19 cellular contexts compared by ENCODE assay signal in genomic region chr3:129561619-129562248, GRCh38. TPM values are rescaled to one million over a fixed set of nuclear protein-coding genes. Genes with fewer than 3 reads are reported as not detected.
A peak's percentile ranks its signal among the peaks of the same experiment; 100 is the strongest.
DNase-seq lines count a peak whose midpoint lies in the region; ATAC-seq and TF ChIP-seq lines count a peak whose summit lies in the region.
"Had no signal": no experiment of that assay in that cellular context is flagged by ENCODE, and none has a peak within 500 bp of the region (broad histone marks: within the 10 kb centered on the region; RNA-seq: fewer than 3 reads in every experiment).

No MANE protein-coding gene starts in this region.

- TF ChIP-seq POLR2A in tibial nerve (IDR thresholded peaks at IDR 0.05): no peak

- H3K9ac ChIP-seq in duodenal mucosa (ENCODE audit: low read depth in 1 of 2, low read length in 2 of 2): no peak overlapping the region

- H2AFZ ChIP-seq in osteoblast (ENCODE audit: low read length): no peak overlapping the region

- H3K4me1 ChIP-seq in duodenal mucosa (ENCODE audit: control insufficient read depth in 1 of 2, insufficient read depth in 2 of 2, low read length in 2 of 2) (peaks cover 7 to 19% of the 10 kb centered on the region in 2 donors), osteoblast (ENCODE audit: insufficient read depth, low read length) (peaks cover 35% of the 10 kb centered on the region), tibial nerve (peaks cover 0 to 93% (median 68%) of the 10 kb centered on the region in 4 donors)

- no peak overlapping the region for H3K4me2 ChIP-seq in osteoblast (ENCODE audit: insufficient read depth, low read length)

- H3K4me3 ChIP-seq in duodenal mucosa (ENCODE audit: low read depth in 1 of 2, low read length in 2 of 2) (no peak overlapping the region), osteoblast (ENCODE audit: insufficient read depth, low read length) (no peak overlapping the region), tibial nerve (no peak overlapping the region)
- H3K4me3 ChIP-seq: MG63 had no signal

- TF ChIP-seq CTCF in osteoblast (IDR thresholded peaks at IDR 0.05; ENCODE audit: extremely low read depth, low read depth, low read length) (no peak), tibial nerve (IDR thresholded peaks at IDR 0.05) (no peak)

- no peak overlapping the region for H3K4me3 Mint-ChIP-seq in activated CD4-positive, alpha-beta T cell treated with anti-CD3 and anti-CD28 coated beads, Interleukin-2, amount 10 ng/mL, durations not matched to agents 7 days and 5 days
- H3K4me3 Mint-ChIP-seq: activated CD4-positive, alpha-beta T cell treated with anti-CD3 and anti-CD28 coated beads, Interleukin-2, amount 10 ng/mL, durations not matched to agents 24 days and 14 days; activated naive CD8-positive, alpha-beta T cell treated with anti-CD3 and anti-CD28 coated beads, Interleukin-2, amount 50 U/mL, for 24 hours; activated T-cell treated with anti-CD3 and anti-CD28 coated beads, Interleukin-2, amount 50 U/mL, for 4 hours; T-helper 17 cell had no signal

- no peaks in the 10 kb centered on the region for H3K27me3 Mint-ChIP-seq in activated CD4-positive, alpha-beta T cell treated with anti-CD3 and anti-CD28 coated beads, Interleukin-2, amount 10 ng/mL, durations not matched to agents 7 days and 5 days
- H3K27me3 Mint-ChIP-seq: activated naive CD8-positive, alpha-beta T cell treated with anti-CD3 and anti-CD28 coated beads, Interleukin-2, amount 50 U/mL, for 24 hours; T-helper 17 cell had no signal

- peaks cover 2% of the 10 kb centered on the region for H3K4me1 Mint-ChIP-seq in activated CD4-positive, alpha-beta T cell treated with anti-CD3 and anti-CD28 coated beads, Interleukin-2, amount 10 ng/mL, durations not matched to agents 7 days and 5 days

- POLR2A ChIA-PET in activated CD4-positive, alpha-beta T cell treated with anti-CD3 and anti-CD28 coated beads, Interleukin-2, amount 10 ng/mL, durations not matched to agents 7 days and 5 days (lab: Charles Lee): no interaction called here

- CTCF ChIA-PET in activated CD4-positive, alpha-beta T cell treated with anti-CD3 and anti-CD28 coated beads, Interleukin-2, amount 10 ng/mL, durations not matched to agents 7 days and 5 days (lab: Charles Lee): interaction anchor here (1.0 kb wide), 1 partner anchor 10 kb away, joined by 3 read pairs; no protein-coding TSS in a partner anchor

- H4K20me1 ChIP-seq in osteoblast (ENCODE audit: insufficient read depth, low read length): no peaks in the 10 kb centered on the region

- 53 to 78% methylated on average over 15 to 18 of the region's 18 CpGs for whole genome bisulfite sequencing in tibial nerve, 2 donors

- H3K79me2 ChIP-seq in osteoblast (ENCODE audit: insufficient read depth, low read length): peaks cover 3% of the 10 kb centered on the region

- H3K36me3 ChIP-seq in duodenal mucosa (ENCODE audit: control insufficient read depth in 1 of 2, insufficient read depth in 2 of 2, low read length in 2 of 2) (peaks cover 0 to 25% of the 10 kb centered on the region in 2 donors), osteoblast (ENCODE audit: insufficient read depth, low read length) (peaks cover 70% of the 10 kb centered on the region), tibial nerve (peaks cover 0 to 86% (median 12%) of the 10 kb centered on the region in 3 donors)
- H3K36me3 ChIP-seq: neutrophil had no signal

- TF ChIP-seq EP300 in tibial nerve (IDR thresholded peaks at IDR 0.05): no peak

- no peaks in the 10 kb centered on the region for H3K9me3 Mint-ChIP-seq in activated CD4-positive, alpha-beta T cell treated with anti-CD3 and anti-CD28 coated beads, Interleukin-2, amount 10 ng/mL, durations not matched to agents 7 days and 5 days
- H3K9me3 Mint-ChIP-seq: activated CD4-positive, alpha-beta T cell treated with anti-CD3 and anti-CD28 coated beads, Interleukin-2, amount 10 ng/mL, durations not matched to agents 24 days and 14 days; activated naive CD8-positive, alpha-beta T cell treated with anti-CD3 and anti-CD28 coated beads, Interleukin-2, amount 50 U/mL, for 24 hours; activated T-cell treated with anti-CD3 and anti-CD28 coated beads, Interleukin-2, amount 50 U/mL, for 4 hours had no signal

- H3K27ac ChIP-seq in duodenal mucosa (ENCODE audit: low read depth, low read length) (peak overlapping the region; percentile 56), osteoblast (ENCODE audit: low read depth, low read length) (peak overlapping the region; percentile 59), tibial nerve (peak overlapping the region; percentile 69 to 95 (median 86))
- H3K27ac ChIP-seq: neutrophil had no signal

- no peak for DNase-seq in activated CD4-positive, alpha-beta T cell treated with anti-CD3 and anti-CD28 coated beads, Interleukin-2, amount 10 ng/mL, durations not matched to agents 7 days and 5 days
- DNase-seq in activated CD4-positive, alpha-beta T cell treated with anti-CD3 and anti-CD28 coated beads for 4 hours: no peak
- DNase-seq in osteoblast (ENCODE audit: insufficient read length, low spot score, missing footprints) (no peak), tibial nerve (ENCODE audit: low spot score in 2 of 2) (no peak), DMS79 (lab: John Stamatoyannopoulos, UW) (no peak), NCI-H1417 (lab: John Stamatoyannopoulos, UW) (no peak)
- DNase-seq: 8988T; activated CD4-positive, alpha-beta T cell treated with anti-CD3 and anti-CD28 coated beads, Interleukin-2, amount 10 ng/mL, durations not matched to agents 24 days and 14 days; activated naive CD8-positive, alpha-beta T cell treated with anti-CD3 and anti-CD28 coated beads, Interleukin-2, amount 50 U/mL, for 24 hours; activated T-cell treated with anti-CD3 and anti-CD28 coated beads, Interleukin-2, amount 50 U/mL, for 4 hours; NCI-H748 treated with DMSO at 0.1 percent for 48 hours; T-helper 17 cell had no signal

- no peak for ATAC-seq in GM21786 (IDR thresholded peaks at IDR 0.05; ENCODE audit: unreplicated experiment)
- ATAC-seq: activated naive CD8-positive, alpha-beta T cell treated with anti-CD3 and anti-CD28 coated beads, Interleukin-2, amount 50 U/mL, for 24 hours; activated T-cell treated with anti-CD3 and anti-CD28 coated beads, Interleukin-2, amount 50 U/mL, for 4 hours; T-helper 17 cell had no signal

- peak overlapping the region; percentile 31 for H3K27ac Mint-ChIP-seq in activated CD4-positive, alpha-beta T cell treated with anti-CD3 and anti-CD28 coated beads, Interleukin-2, amount 10 ng/mL, durations not matched to agents 7 days and 5 days
- H3K27ac Mint-ChIP-seq: activated CD4-positive, alpha-beta T cell treated with anti-CD3 and anti-CD28 coated beads, Interleukin-2, amount 10 ng/mL, durations not matched to agents 24 days and 14 days; activated naive CD8-positive, alpha-beta T cell treated with anti-CD3 and anti-CD28 coated beads, Interleukin-2, amount 50 U/mL, for 24 hours; T-helper 17 cell had no signal

- H3K36me3 Mint-ChIP-seq in activated CD4-positive, alpha-beta T cell treated with anti-CD3 and anti-CD28 coated beads, Interleukin-2, amount 10 ng/mL, durations not matched to agents 7 days and 5 days (ENCODE audit: low read depth): no peaks in the 10 kb centered on the region

- no peaks in the 10 kb centered on the region for H3K9me3 ChIP-seq in duodenal mucosa (ENCODE audit: control insufficient read depth in 1 of 2, low read length in 2 of 2)
- no peaks in the 10 kb centered on the region for H3K9me3 ChIP-seq in osteoblast (ENCODE audit: low read depth, low read length)
- H3K9me3 ChIP-seq in tibial nerve: no peaks in the 10 kb centered on the region
- H3K9me3 ChIP-seq: MG63, neutrophil had no signal

- H3K27me3 ChIP-seq in duodenal mucosa (ENCODE audit: control insufficient read depth in 1 of 2, insufficient read depth in 2 of 2, low read length in 2 of 2): no peaks in the 10 kb centered on the region
- no peaks in the 10 kb centered on the region for H3K27me3 ChIP-seq in osteoblast (ENCODE audit: insufficient read depth, low read length)
- H3K27me3 ChIP-seq in tibial nerve: no peaks in the 10 kb centered on the region
- H3K27me3 ChIP-seq: MG63, neutrophil had no signal

RNA-seq across cellular contexts. Expression of gene H1-8, which starts 18.8 kb away (rescaled TPM):
- not detected for total RNA-seq in activated CD4-positive, alpha-beta T cell treated with anti-CD3 and anti-CD28 coated beads, Interleukin-2, amount 10 ng/mL, durations not matched to agents 7 days and 5 days
- total RNA-seq in osteoblast: not detected in 2 replicates
- total RNA-seq in tibial nerve: not detected
- total RNA-seq: activated CD4-positive, alpha-beta T cell treated with anti-CD3 and anti-CD28 coated beads, Interleukin-2, amount 10 ng/mL, durations not matched to agents 24 days and 14 days; activated T-cell treated with anti-CD3 and anti-CD28 coated beads, Interleukin-2, amount 50 U/mL, for 4 hours; HT1080; lower leg skin; RPMI7951; T-helper 17 cell had no signal

RNA-seq across cellular contexts. Expression of gene RHO, which starts 33.3 kb away (rescaled TPM):
- not detected for total RNA-seq in activated CD4-positive, alpha-beta T cell treated with anti-CD3 and anti-CD28 coated beads, Interleukin-2, amount 10 ng/mL, durations not matched to agents 7 days and 5 days
- total RNA-seq in osteoblast (not detected in 2 replicates), tibial nerve (not detected)
- total RNA-seq: activated CD4-positive, alpha-beta T cell treated with anti-CD3 and anti-CD28 coated beads, Interleukin-2, amount 10 ng/mL, durations not matched to agents 24 days and 14 days; activated T-cell treated with anti-CD3 and anti-CD28 coated beads, Interleukin-2, amount 50 U/mL, for 4 hours; HT1080; lower leg skin; RPMI7951; T-helper 17 cell had no signal

RNA-seq across cellular contexts. Expression of gene PLXND1, which starts 44.7 kb away (rescaled TPM):
- 1 to 10 TPM; 1.2 to 1.4 TPM for total RNA-seq in activated CD4-positive, alpha-beta T cell treated with anti-CD3 and anti-CD28 coated beads, Interleukin-2, amount 10 ng/mL, durations not matched to agents 7 days and 5 days
- 126 and 134 TPM in 2 replicates for total RNA-seq in osteoblast
- 100 to 1,000 TPM; 155 to 300 (median 197) TPM for total RNA-seq in tibial nerve

Comparison
In these comparisons a context has a peak if more than half of its experiments do, and no peak if none do; other contexts are left out.
1. RNA of gene PLXND1, which starts 44.7 kb away (total RNA-seq): 155 to 300 TPM in tibial nerve and 126 to 134 TPM in osteoblast; 1.2 to 1.4 TPM in activated CD4-positive, alpha-beta T cell treated with anti-CD3 and anti-CD28 coated beads, Interleukin-2, amount 10 ng/mL, durations not matched to agents 7 days and 5 days; every median in the first group is over 10 times any median in the second.
2. Peak in every context shown above with its lines, with median percentiles within 50 percentile points of each other: H3K27ac ChIP-seq.